17 cellular contexts compared by ENCODE assay signal in the genomic region with DNA sequence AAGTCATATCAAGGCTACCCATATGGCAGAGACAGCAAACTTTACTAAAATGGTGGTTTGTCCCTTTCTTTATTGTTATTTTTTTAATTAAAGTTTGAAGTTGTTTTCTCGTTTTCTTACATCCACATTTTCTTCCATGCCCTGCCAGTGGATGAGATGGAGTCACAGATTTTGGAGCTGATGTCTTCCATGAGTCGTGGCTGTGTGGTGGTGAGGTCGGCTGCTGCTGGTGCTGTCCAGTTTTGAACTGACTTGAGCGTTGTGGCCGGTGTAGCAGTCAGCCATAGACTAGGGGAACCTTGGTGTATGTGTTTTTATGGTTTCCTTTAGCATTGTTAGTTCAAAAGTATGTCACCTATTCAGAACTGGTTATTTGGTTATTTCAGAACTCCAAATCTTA.
DNase-seq lines count a peak whose midpoint lies in the region; ATAC-seq and TF ChIP-seq lines count a peak whose summit lies in the region.
"Had no signal": no experiment of that assay in that cellular context is flagged by ENCODE, and none has a peak within 500 bp of the region (broad histone marks: within the 10 kb centered on the region; RNA-seq: fewer than 3 reads in every experiment).

No MANE protein-coding gene starts in this region.

- no peak for TF ChIP-seq EP300 in SK-N-SH (IDR thresholded peaks at IDR 0.05; ENCODE audit: borderline replicate concordance in 1 of 2, low read depth in 1 of 2, low read length in 1 of 2)

- H3K79me2 ChIP-seq in SK-N-SH (ENCODE audit: insufficient read depth) (peaks cover 6% of the 10 kb centered on the region), GM23248 (ENCODE audit: insufficient read depth) (no peaks in the 10 kb centered on the region), osteoblast (ENCODE audit: insufficient read depth, low read length) (peaks cover 37% of the 10 kb centered on the region)

- H3F3A ChIP-seq in SK-N-SH (replicated peaks; ENCODE audit: insufficient read depth) (no peaks in the 10 kb centered on the region), GM23248 (ENCODE audit: insufficient read depth) (no peaks in the 10 kb centered on the region)

- CTCF ChIA-PET in SK-N-SH (lab: Yijun Ruan, JAX), result interaction anchor here (0.6 kb wide), 1 partner anchor 29 kb away, joined by 3 read pairs; no protein-coding TSS in a partner anchor

- no peak overlapping the region for H3K27ac ChIP-seq in SK-N-SH (ENCODE audit: low read depth in 2 of 2, low read length in 1 of 2)
- no peak overlapping the region for H3K27ac ChIP-seq in GM23248
- H3K27ac ChIP-seq in osteoblast (ENCODE audit: low read depth, low read length), result peak overlapping the region; percentile 23
- H3K27ac ChIP-seq: 22Rv1, HL-60 had no signal

- H3K4me1 ChIP-seq in SK-N-SH (ENCODE audit: control insufficient read depth in 1 of 2, insufficient read depth in 2 of 2, low read depth in 1 of 2, low read length in 1 of 2) (no peaks in the 10 kb centered on the region), GM23248 (ENCODE audit: insufficient read depth) (no peaks in the 10 kb centered on the region), osteoblast (ENCODE audit: insufficient read depth, low read length) (no peaks in the 10 kb centered on the region)

- ATAC-seq in SK-N-SH treated with all-trans-retinoic acid at 6 μM for 48 hours (no peak), HG03045 (IDR thresholded peaks at IDR 0.05; ENCODE audit: unreplicated experiment) (no peak)
- ATAC-seq: K562 had no signal

- in situ Hi-C loops in GM23248 (cut with MboI), result no loop called here

- POLR2A ChIA-PET in SK-N-SH (lab: Yijun Ruan, JAX), result no interaction called here

- H3K4me3 ChIP-seq in SK-N-SH (ENCODE audit: low read depth in 2 of 2, low read length in 1 of 2) (no peak overlapping the region), GM23248 (no peak overlapping the region), osteoblast (ENCODE audit: insufficient read depth, low read length) (no peak overlapping the region)
- H3K4me3 ChIP-seq: K562 had no signal

- H3K4me2 ChIP-seq in SK-N-SH (no peak overlapping the region), GM23248 (ENCODE audit: unreplicated experiment) (no peak overlapping the region), osteoblast (ENCODE audit: insufficient read depth, low read length) (no peak overlapping the region)

- H4K20me1 ChIP-seq in SK-N-SH (ENCODE audit: insufficient read depth) (no peaks in the 10 kb centered on the region; the same call in 1 of the 2 replicates), GM23248 (ENCODE audit: insufficient read depth) (no peaks in the 10 kb centered on the region), osteoblast (ENCODE audit: insufficient read depth, low read length) (peaks cover 11% of the 10 kb centered on the region)

- TF ChIP-seq CTCF in SK-N-SH (IDR thresholded peaks at IDR 0.05) (no peak), osteoblast (IDR thresholded peaks at IDR 0.05; ENCODE audit: extremely low read depth, low read depth, low read length) (no peak)

- DNase-seq in SK-N-SH (no peak), GM23248 (peak; percentile 41), RPMI7951 (ENCODE audit: low read depth) (peak; percentile 33), osteoblast (ENCODE audit: insufficient read length, low spot score, missing footprints) (no peak), NCI-H187 (lab: John Stamatoyannopoulos, UW) (no peak)
- no peak for DNase-seq in stimulated activated CD4-positive, alpha-beta T cell treated with anti-CD3 and anti-CD28 coated beads, Interleukin-4, amount 100 ng/mL, for 1 hour
- DNase-seq: C1 segment of cervical spinal cord; CD4-positive, alpha-beta T cell; COR-L47; DMS153; DMS79 treated with DMSO at 0.1 percent for 48 hours; HCEC 1CT had no signal

- TF ChIP-seq RAD21 in SK-N-SH (IDR thresholded peaks at IDR 0.05; ENCODE audit: low read length), result no peak

- WGBS in SK-N-SH (ENCODE audit: low lambda C conversion rate), result 80% methylated on average over 5 of the region's 5 CpGs
- WGBS in GM23248 (ENCODE audit: low coverage in 1 of 2, low lambda C conversion rate in 2 of 2, missing lambda C conversion rate in 2 of 2), 2 experiments, result 93 to 97% methylated on average over 5 of the region's 5 CpGs

- H3K9me2 ChIP-seq in SK-N-SH (no peaks in the 10 kb centered on the region), GM23248 (ENCODE audit: insufficient read depth) (no peaks in the 10 kb centered on the region)

- no peak overlapping the region for H2AFZ ChIP-seq in SK-N-SH (ENCODE audit: low read depth)
- H2AFZ ChIP-seq in GM23248, result no peak overlapping the region
- no peak overlapping the region for H2AFZ ChIP-seq in osteoblast (ENCODE audit: low read length)

- H3K36me3 ChIP-seq in SK-N-SH (replicated peaks in 1 of 2; ENCODE audit: control insufficient read depth in 1 of 2, insufficient read depth in 2 of 2, low read length in 1 of 2), result no peaks in the 10 kb centered on the region
- no peaks in the 10 kb centered on the region for H3K36me3 ChIP-seq in GM23248 (ENCODE audit: low read depth)
- no peaks in the 10 kb centered on the region for H3K36me3 ChIP-seq in osteoblast (ENCODE audit: insufficient read depth, low read length)

- no peaks in the 10 kb centered on the region for H3K27me3 ChIP-seq in SK-N-SH (ENCODE audit: insufficient read depth)
- no peaks in the 10 kb centered on the region for H3K27me3 ChIP-seq in GM23248 (replicated peaks; ENCODE audit: insufficient read depth)
- no peaks in the 10 kb centered on the region for H3K27me3 ChIP-seq in osteoblast (ENCODE audit: insufficient read depth, low read length)

- H3K9me3 ChIP-seq in SK-N-SH, result no peaks in the 10 kb centered on the region
- no peaks in the 10 kb centered on the region for H3K9me3 ChIP-seq in GM23248 (ENCODE audit: low read depth)
- no peaks in the 10 kb centered on the region for H3K9me3 ChIP-seq in osteoblast (ENCODE audit: low read depth, low read length)

- H3K9ac ChIP-seq in SK-N-SH (no peak overlapping the region), GM23248 (no peak overlapping the region)

TF ChIP-seq in SK-N-SH, 30 proteins besides CTCF, POLR2A, EP300 and RAD21 (continues in another document):
- TF ChIP-seq, protein P1, sequence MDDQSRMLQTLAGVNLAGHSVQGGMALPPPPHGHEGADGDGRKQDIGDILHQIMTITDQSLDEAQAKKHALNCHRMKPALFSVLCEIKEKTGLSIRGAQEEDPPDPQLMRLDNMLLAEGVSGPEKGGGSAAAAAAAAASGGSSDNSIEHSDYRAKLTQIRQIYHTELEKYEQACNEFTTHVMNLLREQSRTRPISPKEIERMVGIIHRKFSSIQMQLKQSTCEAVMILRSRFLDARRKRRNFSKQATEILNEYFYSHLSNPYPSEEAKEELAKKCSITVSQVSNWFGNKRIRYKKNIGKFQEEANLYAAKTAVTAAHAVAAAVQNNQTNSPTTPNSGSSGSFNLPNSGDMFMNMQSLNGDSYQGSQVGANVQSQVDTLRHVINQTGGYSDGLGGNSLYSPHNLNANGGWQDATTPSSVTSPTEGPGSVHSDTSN (IDR thresholded peaks at IDR 0.05), result no peak

TF ChIP-seq in SK-N-SH treated with all-trans-retinoic acid at 6 μM for 48 hours, 23 proteins besides CTCF, POLR2A, EP300 and RAD21:
- TF ChIP-seq SNAI2 (CRISPR knock-in tag; IDR thresholded peaks at IDR 0.05) (no peak), ZFP3 (CRISPR knock-in tag; IDR thresholded peaks at IDR 0.05) (no peak)
- TF ChIP-seq, protein P2, sequence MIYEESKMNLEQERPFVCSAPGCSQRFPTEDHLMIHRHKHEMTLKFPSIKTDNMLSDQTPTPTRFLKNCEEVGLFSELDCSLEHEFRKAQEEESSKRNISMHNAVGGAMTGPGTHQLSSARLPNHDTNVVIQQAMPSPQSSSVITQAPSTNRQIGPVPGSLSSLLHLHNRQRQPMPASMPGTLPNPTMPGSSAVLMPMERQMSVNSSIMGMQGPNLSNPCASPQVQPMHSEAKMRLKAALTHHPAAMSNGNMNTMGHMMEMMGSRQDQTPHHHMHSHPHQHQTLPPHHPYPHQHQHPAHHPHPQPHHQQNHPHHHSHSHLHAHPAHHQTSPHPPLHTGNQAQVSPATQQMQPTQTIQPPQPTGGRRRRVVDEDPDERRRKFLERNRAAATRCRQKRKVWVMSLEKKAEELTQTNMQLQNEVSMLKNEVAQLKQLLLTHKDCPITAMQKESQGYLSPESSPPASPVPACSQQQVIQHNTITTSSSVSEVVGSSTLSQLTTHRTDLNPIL (CRISPR knock-in tag; IDR thresholded peaks at IDR 0.05; ENCODE audit: low read depth), result no peak
TF ChIP-seq in SK-N-SH treated with all-trans-retinoic acid at 6 μM for 48 hours: peak in this region for 0.

Comparison
In these comparisons a context has a peak if more than half of its experiments do, and no peak if none do; other contexts are left out.
1. DNase-seq: peak in GM23248 (single experiment) and RPMI7951 (single experiment); none in SK-N-SH (single experiment), osteoblast (single experiment), NCI-H187 (0 of 2) and stimulated activated CD4-positive, alpha-beta T cell treated with anti-CD3 and anti-CD28 coated beads, Interleukin-4, amount 100 ng/mL, for 1 hour (single experiment).